Comparison of ENCODE assay signal across 9 cellular contexts in the genomic region with DNA sequence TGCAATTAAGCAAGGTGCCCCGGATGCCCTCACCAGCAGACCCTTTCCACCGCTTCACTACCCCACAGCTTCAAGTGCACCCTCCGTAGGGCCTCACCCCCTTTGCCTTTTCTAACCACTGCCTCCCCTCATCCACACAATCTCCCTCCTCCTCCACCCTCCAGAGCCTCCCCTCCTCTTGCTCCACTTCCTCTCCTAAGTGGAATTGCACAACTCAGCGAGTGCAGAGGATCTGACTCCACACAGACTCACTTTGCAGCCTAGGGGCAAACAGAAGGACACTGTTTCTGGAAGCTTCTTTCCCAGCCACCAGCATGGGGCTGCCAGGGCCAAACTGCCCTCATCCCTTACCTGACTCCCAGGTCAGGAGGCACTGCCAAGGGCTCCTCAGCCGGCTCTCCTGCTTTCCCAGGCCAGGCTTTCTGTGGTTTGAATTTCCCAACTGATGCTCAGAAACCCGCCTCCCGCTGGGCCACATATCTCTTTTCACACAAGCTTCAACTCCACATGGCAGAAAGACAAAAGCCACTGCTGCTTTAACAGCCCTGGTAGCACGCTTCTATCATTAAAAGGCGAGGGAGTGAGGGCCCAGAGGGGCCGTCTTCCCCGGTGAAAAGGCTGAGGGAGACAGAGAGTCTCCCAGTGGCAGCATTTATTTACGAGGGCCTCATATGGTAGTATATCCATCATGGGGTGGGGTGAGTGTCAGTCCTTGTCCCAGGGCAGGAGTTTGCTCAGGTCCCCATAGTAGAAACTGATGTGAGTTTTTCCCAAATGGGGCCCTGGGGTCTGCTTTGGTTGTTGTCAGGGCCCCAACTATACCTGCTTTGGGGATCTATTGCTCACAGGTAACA.
DNase-seq lines count a peak whose midpoint lies in the region; ATAC-seq and TF ChIP-seq lines count a peak whose summit lies in the region.
"Had no signal": no experiment of that assay in that cellular context is flagged by ENCODE, and none has a peak within 500 bp of the region (broad histone marks: within the 10 kb centered on the region; RNA-seq: fewer than 3 reads in every experiment).

No MANE protein-coding gene starts in this region.

- no peaks in the 10 kb centered on the region for H3K9me3 Mint-ChIP-seq in HFFc6

- H3K36me3 ChIP-seq in skeletal muscle satellite cell (ENCODE audit: insufficient read depth, low read length): no peaks in the 10 kb centered on the region

- H3K4me3 Mint-ChIP-seq in HFFc6: no peak overlapping the region

- peak overlapping the region; percentile 27 for H3K27ac ChIP-seq in foreskin keratinocyte
- H3K27ac ChIP-seq: KMS-11 had no signal

- ATAC-seq in foreskin keratinocyte: peak; percentile 67

- H3K36me3 Mint-ChIP-seq in HFFc6 (ENCODE audit: low read depth): no peaks in the 10 kb centered on the region

- peaks cover 8% of the 10 kb centered on the region for H3K4me1 ChIP-seq in foreskin keratinocyte
- H3K4me1 ChIP-seq in skeletal muscle satellite cell (ENCODE audit: control insufficient read depth, insufficient read depth, low read length): peaks cover 20% of the 10 kb centered on the region

- in situ Hi-C loops in SK-MEL-5 (cut with HindIII; ENCODE audit: low pct_unique_long_range_greater_than_20kb, low sequenced_read_pairs): no loop called here

- peaks cover 12% of the 10 kb centered on the region; the same call in 1 of the 2 replicates for H3K4me1 Mint-ChIP-seq in HFFc6 (ENCODE audit: low read depth)

- H3K27me3 ChIP-seq in foreskin keratinocyte: peaks cover 3% of the 10 kb centered on the region
- H3K27me3 ChIP-seq in skeletal muscle satellite cell (ENCODE audit: control insufficient read depth, insufficient read depth, low read length): peaks cover 19% of the 10 kb centered on the region

- no peak overlapping the region for H3K9ac ChIP-seq in skeletal muscle satellite cell (ENCODE audit: low read depth, low read length)
- H3K9ac ChIP-seq: KMS-11 had no signal

- H3K27ac Mint-ChIP-seq in HFFc6: no peak overlapping the region

- H3K4me2 ChIP-seq in skeletal muscle satellite cell (ENCODE audit: low read length): peak overlapping the region; percentile 53
- H3K4me2 ChIP-seq: KMS-11 had no signal

- no peak for TF ChIP-seq CTCF in HFFc6 (IDR thresholded peaks at IDR 0.05)
- no peak for TF ChIP-seq CTCF in foreskin keratinocyte (conservative IDR thresholded peaks at IDR 0.05)

- no peaks in the 10 kb centered on the region for H3K9me3 ChIP-seq in skeletal muscle satellite cell (replicated peaks; ENCODE audit: low read length)

- H3K27me3 Mint-ChIP-seq in HFFc6 (ENCODE audit: insufficient read depth): peaks cover 31% of the 10 kb centered on the region

- DNase-seq in HFFc6 (peak; percentile 27), SK-MEL-5 (ENCODE audit: low read depth, low spot score) (peak; percentile 10), foreskin keratinocyte (peak; percentile 49 to 76), germinal center (ENCODE audit: low spot score) (no peak), NCI-H526 (lab: John Stamatoyannopoulos, UW) (no peak)
- no peak for DNase-seq in effector CD4-positive, alpha-beta T cell
- no peak for DNase-seq in activated CD4-positive, alpha-beta T cell treated with anti-CD3 and anti-CD28 coated beads for 1 hour

- no peak overlapping the region for H3K4me3 ChIP-seq in skeletal muscle satellite cell (ENCODE audit: low read length)

Comparison
In these comparisons a context has a peak if more than half of its experiments do, and no peak if none do; other contexts are left out.
1. DNase-seq: peak in HFFc6 (single experiment), SK-MEL-5 (single experiment) and foreskin keratinocyte (2 of 2); none in effector CD4-positive, alpha-beta T cell (single experiment), germinal center (single experiment), activated CD4-positive, alpha-beta T cell treated with anti-CD3 and anti-CD28 coated beads for 1 hour (single experiment) and NCI-H526 (0 of 2).